ENCODE assay signal across 24 cellular contexts in genomic region chr17:1026599-1026975, GRCh38.
"Had no signal": no experiment of that assay in that cellular context is flagged by ENCODE, and none has a peak within 500 bp of the region (broad histone marks: within the 10 kb centered on the region; RNA-seq: fewer than 3 reads in every experiment).

No MANE protein-coding gene starts in this region.

- H3K4me1 Mint-ChIP-seq: activated CD4-positive, alpha-beta memory T cell treated with anti-CD3 and anti-CD28 coated beads, Interleukin-2, amount 10 ng/mL, durations not matched to agents 7 days and 5 days; activated CD4-positive, alpha-beta T cell treated with anti-CD3 and anti-CD28 coated beads for 36 hours; activated CD4-positive, alpha-beta T cell treated with anti-CD3 and anti-CD28 coated beads, Interleukin-2, amount 10 ng/mL, durations not matched to agents 7 days and 5 days; activated naive CD4-positive, alpha-beta T cell treated with anti-CD3 and anti-CD28 coated beads, Interleukin-2, amount 10 ng/mL, durations not matched to agents 7 days and 5 days; activated naive CD8-positive, alpha-beta T cell treated with anti-CD3 and anti-CD28 coated beads, Interleukin-2, amount 10 ng/mL, durations not matched to agents 7 days and 5 days; central memory CD8-positive, alpha-beta T cell had no signal

- DNase-seq: activated CD4-positive, alpha-beta memory T cell treated with anti-CD3 and anti-CD28 coated beads, Interleukin-2, amount 10 ng/mL, durations not matched to agents 7 days and 5 days; activated CD4-positive, alpha-beta T cell treated with anti-CD3 and anti-CD28 coated beads for 36 hours; activated CD4-positive, alpha-beta T cell treated with anti-CD3 and anti-CD28 coated beads, Interleukin-2, amount 10 ng/mL, durations not matched to agents 7 days and 5 days; activated CD4-positive, alpha-beta T cell treated with anti-CD3 and anti-CD28 coated beads, Interleukin-2, amount 50 U/mL, for 4 hours; activated CD4-positive, CD25-positive, alpha-beta regulatory T cell; activated CD4-positive, CD25-positive, alpha-beta regulatory T cell treated with anti-CD3 and anti-CD28 coated beads, Interleukin-2, amount 50 U/mL, for 72 hours; activated CD8-positive, alpha-beta memory T cell treated with anti-CD3 and anti-CD28 coated beads, Interleukin-2, amount 50 U/mL, for 48 hours; activated gamma-delta T cell; activated naive CD4-positive, alpha-beta T cell; activated naive CD4-positive, alpha-beta T cell treated with anti-CD3 and anti-CD28 coated beads, Interleukin-2, amount 10 ng/mL, durations not matched to agents 7 days and 5 days; activated naive CD8-positive, alpha-beta T cell treated with anti-CD3 and anti-CD28 coated beads, Interleukin-2, amount 10 ng/mL, durations not matched to agents 7 days and 5 days; activated T-cell treated with anti-CD3 and anti-CD28 coated beads for 4 hours; activated T-cell treated with anti-CD3 and anti-CD28 coated beads, Interleukin-2, amount 50 U/mL, for 24 hours; activated T-cell treated with anti-CD3 and anti-CD28 coated beads, Interleukin-2, amount 50 U/mL, for 72 hours; effector CD8-positive, alpha-beta T cell; foreskin fibroblast; glutamatergic neuron; T-helper 2 cell had no signal

- H3K36me3 Mint-ChIP-seq: activated naive CD4-positive, alpha-beta T cell treated with anti-CD3 and anti-CD28 coated beads, Interleukin-2, amount 50 U/mL, for 72 hours; activated naive CD8-positive, alpha-beta T cell treated with anti-CD3 and anti-CD28 coated beads, Interleukin-2, amount 10 ng/mL, durations not matched to agents 7 days and 5 days had no signal

- ATAC-seq: activated CD4-positive, alpha-beta T cell treated with anti-CD3 and anti-CD28 coated beads for 36 hours; activated naive CD4-positive, alpha-beta T cell treated with anti-CD3 and anti-CD28 coated beads, Interleukin-2, amount 50 U/mL, for 72 hours; activated T-cell treated with anti-CD3 and anti-CD28 coated beads, Interleukin-2, amount 50 U/mL, for 72 hours had no signal

- H3K9me3 Mint-ChIP-seq: activated CD4-positive, alpha-beta memory T cell treated with anti-CD3 and anti-CD28 coated beads, Interleukin-2, amount 10 ng/mL, durations not matched to agents 7 days and 5 days; activated CD4-positive, alpha-beta T cell treated with anti-CD3 and anti-CD28 coated beads, Interleukin-2, amount 10 ng/mL, durations not matched to agents 7 days and 5 days; activated naive CD4-positive, alpha-beta T cell treated with anti-CD3 and anti-CD28 coated beads, Interleukin-2, amount 10 ng/mL, durations not matched to agents 7 days and 5 days; activated naive CD4-positive, alpha-beta T cell treated with anti-CD3 and anti-CD28 coated beads, Interleukin-2, amount 50 U/mL, for 72 hours; activated naive CD8-positive, alpha-beta T cell treated with anti-CD3 and anti-CD28 coated beads, Interleukin-2, amount 10 ng/mL, durations not matched to agents 7 days and 5 days; activated T-cell treated with anti-CD3 and anti-CD28 coated beads, Interleukin-2, amount 50 U/mL, for 24 hours; activated T-cell treated with anti-CD3 and anti-CD28 coated beads, Interleukin-2, amount 50 U/mL, for 72 hours; brain; central memory CD8-positive, alpha-beta T cell had no signal

- H3K9me3 ChIP-seq: ascending aorta, breast epithelium had no signal

- H3K4me3 ChIP-seq: ascending aorta, breast epithelium had no signal

- H3K27me3 ChIP-seq: ascending aorta, breast epithelium had no signal

- H3K27ac ChIP-seq: breast epithelium, epithelial cell of prostate had no signal

- H3K27ac Mint-ChIP-seq: activated CD4-positive, alpha-beta memory T cell treated with anti-CD3 and anti-CD28 coated beads, Interleukin-2, amount 10 ng/mL, durations not matched to agents 7 days and 5 days; activated CD4-positive, alpha-beta T cell treated with anti-CD3 and anti-CD28 coated beads for 36 hours; activated CD4-positive, alpha-beta T cell treated with anti-CD3 and anti-CD28 coated beads, Interleukin-2, amount 10 ng/mL, durations not matched to agents 7 days and 5 days; activated naive CD4-positive, alpha-beta T cell treated with anti-CD3 and anti-CD28 coated beads, Interleukin-2, amount 10 ng/mL, durations not matched to agents 7 days and 5 days; activated naive CD8-positive, alpha-beta T cell treated with anti-CD3 and anti-CD28 coated beads, Interleukin-2, amount 10 ng/mL, durations not matched to agents 7 days and 5 days; activated T-cell treated with anti-CD3 and anti-CD28 coated beads, Interleukin-2, amount 50 U/mL, for 24 hours; activated T-cell treated with anti-CD3 and anti-CD28 coated beads, Interleukin-2, amount 50 U/mL, for 72 hours had no signal

- H3K27me3 Mint-ChIP-seq: activated CD4-positive, alpha-beta memory T cell treated with anti-CD3 and anti-CD28 coated beads, Interleukin-2, amount 10 ng/mL, durations not matched to agents 7 days and 5 days; activated CD4-positive, alpha-beta T cell treated with anti-CD3 and anti-CD28 coated beads for 36 hours; activated CD4-positive, alpha-beta T cell treated with anti-CD3 and anti-CD28 coated beads, Interleukin-2, amount 10 ng/mL, durations not matched to agents 7 days and 5 days; activated naive CD4-positive, alpha-beta T cell treated with anti-CD3 and anti-CD28 coated beads, Interleukin-2, amount 10 ng/mL, durations not matched to agents 7 days and 5 days; activated naive CD8-positive, alpha-beta T cell treated with anti-CD3 and anti-CD28 coated beads, Interleukin-2, amount 10 ng/mL, durations not matched to agents 7 days and 5 days; activated T-cell treated with anti-CD3 and anti-CD28 coated beads, Interleukin-2, amount 50 U/mL, for 24 hours; brain; central memory CD8-positive, alpha-beta T cell had no signal

- H3K36me3 ChIP-seq: breast epithelium had no signal

- H3K4me3 Mint-ChIP-seq: activated CD4-positive, alpha-beta memory T cell treated with anti-CD3 and anti-CD28 coated beads, Interleukin-2, amount 10 ng/mL, durations not matched to agents 7 days and 5 days; activated CD4-positive, alpha-beta T cell treated with anti-CD3 and anti-CD28 coated beads for 36 hours; activated CD4-positive, alpha-beta T cell treated with anti-CD3 and anti-CD28 coated beads, Interleukin-2, amount 10 ng/mL, durations not matched to agents 7 days and 5 days; activated naive CD4-positive, alpha-beta T cell treated with anti-CD3 and anti-CD28 coated beads, Interleukin-2, amount 10 ng/mL, durations not matched to agents 7 days and 5 days; activated naive CD8-positive, alpha-beta T cell treated with anti-CD3 and anti-CD28 coated beads, Interleukin-2, amount 10 ng/mL, durations not matched to agents 7 days and 5 days; activated T-cell treated with anti-CD3 and anti-CD28 coated beads, Interleukin-2, amount 50 U/mL, for 24 hours; activated T-cell treated with anti-CD3 and anti-CD28 coated beads, Interleukin-2, amount 50 U/mL, for 72 hours; brain; central memory CD8-positive, alpha-beta T cell had no signal
